18 cellular contexts compared by ENCODE assay signal in genomic region chr4:1412376-1413220, GRCh38. TPM values are rescaled to one million over a fixed set of nuclear protein-coding genes. Genes with fewer than 3 reads are reported as not detected.
"Had no signal": no experiment of that assay in that cellular context is flagged by ENCODE, and none has a peak within 500 bp of the region (broad histone marks: within the 10 kb centered on the region; RNA-seq: fewer than 3 reads in every experiment).

No MANE protein-coding gene starts in this region.

- H3K36me3 ChIP-seq: cardiac muscle cell, heart left ventricle, transverse colon had no signal

- FAIRE-seq: astrocyte, colon, endothelial cell of umbilical vein, kidney, TTC549 had no signal

- H3K27ac ChIP-seq: cardiac muscle cell, heart left ventricle, skin epidermis, transverse colon had no signal

- ATAC-seq: activated T-cell treated with anti-CD3 and anti-CD28 coated beads, Interleukin-2, amount 50 U/mL, for 72 hours; heart left ventricle; left ventricle myocardium superior had no signal

- DNase-seq: activated CD4-positive, CD25-positive, alpha-beta regulatory T cell; activated naive CD4-positive, alpha-beta T cell; activated T-cell treated with anti-CD3 and anti-CD28 coated beads, Interleukin-2, amount 50 U/mL, for 72 hours; effector CD4-positive, alpha-beta T cell; foreskin melanocyte; left ventricle myocardium superior; mesendoderm; nephron progenitor cell; transverse colon had no signal

- H3K9me3 ChIP-seq: heart left ventricle, transverse colon had no signal

- H3K4me3 ChIP-seq: cardiac muscle cell, heart left ventricle, skin epidermis, transverse colon had no signal

RNA-seq across cellular contexts. Expression of gene NKX1-1, which starts 6.4 kb away (rescaled TPM):
- total RNA-seq: activated T-cell treated with anti-CD3 and anti-CD28 coated beads, Interleukin-2, amount 50 U/mL, for 72 hours; astrocyte; cardiac muscle cell; endothelial cell of umbilical vein; heart left ventricle; kidney; left ventricle myocardium superior; osteocyte; transverse colon had no signal
- polyA plus RNA-seq: cardiac muscle cell, endothelial cell of umbilical vein, heart left ventricle had no signal
